In the genomic region with DNA sequence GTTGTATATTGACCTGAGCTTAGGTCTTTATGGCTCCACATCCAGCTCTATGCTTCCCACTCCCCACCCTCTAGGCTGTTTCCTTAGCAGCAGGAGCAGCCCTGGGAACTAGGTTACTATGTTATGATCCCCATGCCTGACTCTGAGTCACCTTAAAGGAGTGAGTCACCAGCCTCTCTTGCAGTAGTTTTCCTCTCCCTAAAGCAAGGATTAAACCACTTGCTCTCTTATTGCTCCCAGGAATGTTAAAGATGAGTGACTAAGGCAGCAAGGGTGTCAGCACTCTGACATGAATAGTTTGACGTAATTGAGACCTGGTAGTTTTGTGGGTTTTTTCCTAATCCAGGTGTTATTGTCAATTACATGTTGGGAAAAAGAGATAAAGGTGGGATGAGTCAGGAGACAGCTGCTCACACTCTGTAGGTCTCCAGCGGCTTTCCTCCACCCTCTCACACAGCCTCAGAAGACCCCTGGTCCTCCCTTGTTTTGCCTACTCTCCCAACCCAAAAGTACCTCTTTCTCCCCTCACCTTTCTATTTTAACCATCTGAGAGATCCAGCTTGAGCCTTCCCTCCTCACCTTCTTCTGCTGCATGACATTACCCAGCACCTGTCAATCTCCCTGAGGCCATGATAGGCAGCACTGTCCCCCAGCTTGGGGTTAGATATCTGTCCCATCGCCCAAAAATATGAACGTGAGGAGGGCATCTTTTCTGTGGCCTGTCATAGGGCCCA, we compare ENCODE assay signal across 1 cellular context.
TF ChIP-seq lines count a peak whose summit lies in the region.

No MANE protein-coding gene starts in this region.

TF ChIP-seq in IMR-90, 13 proteins besides CTCF, POLR2A, EP300 and RAD21 (continued from another document):
- TF ChIP-seq, protein P1, sequence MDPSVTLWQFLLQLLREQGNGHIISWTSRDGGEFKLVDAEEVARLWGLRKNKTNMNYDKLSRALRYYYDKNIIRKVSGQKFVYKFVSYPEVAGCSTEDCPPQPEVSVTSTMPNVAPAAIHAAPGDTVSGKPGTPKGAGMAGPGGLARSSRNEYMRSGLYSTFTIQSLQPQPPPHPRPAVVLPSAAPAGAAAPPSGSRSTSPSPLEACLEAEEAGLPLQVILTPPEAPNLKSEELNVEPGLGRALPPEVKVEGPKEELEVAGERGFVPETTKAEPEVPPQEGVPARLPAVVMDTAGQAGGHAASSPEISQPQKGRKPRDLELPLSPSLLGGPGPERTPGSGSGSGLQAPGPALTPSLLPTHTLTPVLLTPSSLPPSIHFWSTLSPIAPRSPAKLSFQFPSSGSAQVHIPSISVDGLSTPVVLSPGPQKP (IDR thresholded peaks at IDR 0.05; ENCODE audit: borderline replicate concordance, low read depth, low read length) = no peak
- TF ChIP-seq, protein P2, sequence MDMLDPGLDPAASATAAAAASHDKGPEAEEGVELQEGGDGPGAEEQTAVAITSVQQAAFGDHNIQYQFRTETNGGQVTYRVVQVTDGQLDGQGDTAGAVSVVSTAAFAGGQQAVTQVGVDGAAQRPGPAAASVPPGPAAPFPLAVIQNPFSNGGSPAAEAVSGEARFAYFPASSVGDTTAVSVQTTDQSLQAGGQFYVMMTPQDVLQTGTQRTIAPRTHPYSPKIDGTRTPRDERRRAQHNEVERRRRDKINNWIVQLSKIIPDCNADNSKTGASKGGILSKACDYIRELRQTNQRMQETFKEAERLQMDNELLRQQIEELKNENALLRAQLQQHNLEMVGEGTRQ (IDR thresholded peaks at IDR 0.05; ENCODE audit: low read depth, low read length) = no peak
